Comparison of ENCODE assay signal across 6 cellular contexts in the genomic region with DNA sequence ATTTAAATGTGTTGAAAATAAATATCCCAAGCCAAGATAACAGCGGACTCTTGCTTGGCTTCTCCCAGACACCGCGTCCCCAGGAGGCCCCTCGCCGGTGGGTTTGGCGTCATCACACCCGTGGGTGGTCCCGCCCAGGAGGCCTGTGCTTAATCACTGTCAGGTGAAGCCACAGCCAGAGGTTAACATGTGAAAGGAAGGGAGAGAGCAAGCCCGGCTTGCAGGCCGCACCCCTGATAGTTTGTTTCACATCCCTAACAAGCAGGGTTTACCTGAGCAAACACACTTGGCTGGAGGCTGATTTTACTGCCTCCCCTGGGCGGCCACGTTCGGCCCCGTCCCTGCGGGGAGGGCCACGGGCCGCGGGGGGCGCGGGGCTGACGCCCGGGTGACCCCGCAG. TPM values are rescaled to one million over a fixed set of nuclear protein-coding genes. Genes with fewer than 3 reads are reported as not detected.
"Had no signal": no experiment of that assay in that cellular context is flagged by ENCODE, and none has a peak within 500 bp of the region (broad histone marks: within the 10 kb centered on the region; RNA-seq: fewer than 3 reads in every experiment).

No MANE protein-coding gene starts in this region.

RNA-seq across cellular contexts. Expression of a gene that starts 1.4 kb away (rescaled TPM):
- total RNA-seq: M059J, PC-3, Peyer's patch, Right ventricle myocardium superior, SJSA1 had no signal
- polyA plus RNA-seq: SK-N-SH had no signal

RNA-seq across cellular contexts. Expression of a gene that starts 13.3 kb away (rescaled TPM):
- total RNA-seq: M059J, PC-3, Right ventricle myocardium superior, SJSA1 had no signal
- polyA plus RNA-seq: SK-N-SH had no signal
